ENCODE assay signal across 8 cellular contexts in the genomic region with DNA sequence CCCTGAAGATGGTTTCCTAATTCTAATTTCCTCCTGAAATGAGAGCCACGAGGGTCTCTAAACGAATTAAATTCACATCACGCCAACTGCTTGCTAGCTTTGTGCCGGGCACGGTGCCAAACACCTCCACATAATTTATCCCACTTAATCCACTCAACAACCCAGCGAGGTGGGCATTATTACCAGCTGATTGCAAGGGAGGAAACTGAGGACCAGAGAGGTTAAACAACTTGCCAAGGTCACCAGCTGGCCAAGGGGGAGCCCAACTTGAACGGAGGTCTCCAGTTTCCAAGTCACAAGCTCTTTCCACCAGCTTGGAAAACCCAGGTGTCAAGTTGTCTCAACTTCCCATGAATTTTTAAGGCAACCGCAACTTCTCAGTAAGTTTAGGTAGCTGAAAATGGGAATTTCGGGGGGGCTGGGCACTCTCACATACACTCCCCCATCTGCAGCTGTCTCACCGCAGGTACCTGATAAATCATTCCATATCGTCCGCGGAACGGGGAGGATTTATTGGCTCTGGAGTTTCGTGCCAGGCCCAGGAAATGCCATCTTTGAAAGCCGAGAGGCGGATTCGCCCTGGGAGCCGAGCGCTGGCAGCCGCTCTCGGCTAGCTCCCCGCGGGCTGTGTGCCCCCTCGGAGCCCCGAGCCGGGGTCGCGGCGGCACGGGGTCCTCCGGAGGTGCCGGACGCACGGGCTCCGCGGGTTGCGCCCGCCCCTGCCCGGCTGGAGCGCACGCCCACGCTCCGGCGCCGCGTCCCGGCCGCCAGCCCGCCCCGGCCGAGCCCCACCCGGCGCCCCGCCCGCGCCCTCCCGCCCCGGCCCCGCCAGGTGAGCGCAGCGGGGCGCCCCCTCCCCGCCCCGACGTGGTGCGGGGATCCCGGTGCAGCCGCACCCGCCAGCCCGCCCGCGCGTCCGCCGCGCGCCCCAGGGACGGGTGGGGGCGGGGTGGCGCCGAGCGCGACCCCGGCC. TPM values are rescaled to one million over a fixed set of nuclear protein-coding genes. Genes with fewer than 3 reads are reported as not detected.
A peak's percentile ranks its signal among the peaks of the same experiment; 100 is the strongest.
DNase-seq lines count a peak whose midpoint lies in the region; ATAC-seq and TF ChIP-seq lines count a peak whose summit lies in the region.

No MANE protein-coding gene starts in this region.

- peaks cover 10% of the 10 kb centered on the region for H3K4me1 Mint-ChIP-seq in activated naive CD4-positive, alpha-beta T cell treated with anti-CD3 and anti-CD28 coated beads for 36 hours (ENCODE audit: low read depth)
- peaks cover 7% of the 10 kb centered on the region for H3K4me1 Mint-ChIP-seq in activated CD4-positive, alpha-beta T cell treated with anti-CD3 and anti-CD28 coated beads for 36 hours

- no peak overlapping the region for H3K4me3 Mint-ChIP-seq in activated naive CD4-positive, alpha-beta T cell treated with anti-CD3 and anti-CD28 coated beads for 36 hours
- no peak overlapping the region for H3K4me3 Mint-ChIP-seq in activated CD4-positive, alpha-beta T cell treated with anti-CD3 and anti-CD28 coated beads for 36 hours

- no peaks in the 10 kb centered on the region for H3K36me3 ChIP-seq in HUES6 (ENCODE audit: control insufficient read depth, insufficient read depth, low read length)
- H3K36me3 ChIP-seq in left ventricle myocardium inferior: no peaks in the 10 kb centered on the region

- no peaks in the 10 kb centered on the region for H3K9me3 Mint-ChIP-seq in activated naive CD4-positive, alpha-beta T cell treated with anti-CD3 and anti-CD28 coated beads for 36 hours
- H3K9me3 Mint-ChIP-seq in activated CD4-positive, alpha-beta T cell treated with anti-CD3 and anti-CD28 coated beads for 36 hours (ENCODE audit: low read depth): no peaks in the 10 kb centered on the region

- DNase-seq in RKO (ENCODE audit: low spot score): peak; percentile 49
- no peak for DNase-seq in left ventricle myocardium inferior
- DNase-seq in dermis blood vessel endothelial cell: no peak
- DNase-seq in activated naive CD4-positive, alpha-beta T cell treated with anti-CD3 and anti-CD28 coated beads for 36 hours: no peak
- DNase-seq in activated CD4-positive, alpha-beta T cell treated with anti-CD3 and anti-CD28 coated beads for 36 hours: no peak

- TF ChIP-seq CTCF in left ventricle myocardium inferior (IDR thresholded peaks at IDR 0.05; ENCODE audit: borderline replicate concordance): no peak

- H3K27ac ChIP-seq in HUES6 (ENCODE audit: low read depth, low read length) (no peak overlapping the region), left ventricle myocardium inferior (replicated peaks) (no peak overlapping the region), skin epidermis (peak overlapping the region in 18 of 21 experiments; percentile 6 to 82 (median 68))

- ATAC-seq in HG02884 (IDR thresholded peaks at IDR 0.05; ENCODE audit: unreplicated experiment): no peak
- no peak for ATAC-seq in activated CD4-positive, alpha-beta T cell treated with anti-CD3 and anti-CD28 coated beads for 36 hours

- no peak overlapping the region for H3K9ac ChIP-seq in HUES6 (ENCODE audit: low read length)

- H3K27ac Mint-ChIP-seq in activated naive CD4-positive, alpha-beta T cell treated with anti-CD3 and anti-CD28 coated beads for 36 hours: no peak overlapping the region
- no peak overlapping the region for H3K27ac Mint-ChIP-seq in activated CD4-positive, alpha-beta T cell treated with anti-CD3 and anti-CD28 coated beads for 36 hours

- H3K4me3 ChIP-seq in HUES6 (ENCODE audit: low read depth, low read length) (peak overlapping the region; percentile 65), left ventricle myocardium inferior (peak overlapping the region; percentile 66), skin epidermis (peak overlapping the region; percentile 34 to 53 (median 40))

- H3K4me1 ChIP-seq in HUES6 (ENCODE audit: control insufficient read depth, insufficient read depth, low read length) (peaks cover 14% of the 10 kb centered on the region), left ventricle myocardium inferior (peaks cover 21% of the 10 kb centered on the region)

- H3K27me3 Mint-ChIP-seq in activated naive CD4-positive, alpha-beta T cell treated with anti-CD3 and anti-CD28 coated beads for 36 hours (ENCODE audit: low read depth): peaks cover 63% of the 10 kb centered on the region
- peaks cover 57% of the 10 kb centered on the region for H3K27me3 Mint-ChIP-seq in activated CD4-positive, alpha-beta T cell treated with anti-CD3 and anti-CD28 coated beads for 36 hours

- H3K36me3 Mint-ChIP-seq in activated naive CD4-positive, alpha-beta T cell treated with anti-CD3 and anti-CD28 coated beads for 36 hours (ENCODE audit: low read depth): no peaks in the 10 kb centered on the region
- H3K36me3 Mint-ChIP-seq in activated CD4-positive, alpha-beta T cell treated with anti-CD3 and anti-CD28 coated beads for 36 hours (ENCODE audit: low read depth): no peaks in the 10 kb centered on the region

- POLR2A ChIA-PET in activated CD4-positive, alpha-beta T cell treated with anti-CD3 and anti-CD28 coated beads for 36 hours (lab: Charles Lee): no interaction called here

- H3K9me3 ChIP-seq in HUES6 (ENCODE audit: control insufficient read depth, insufficient read depth, low read depth, low read length) (no peaks in the 10 kb centered on the region), left ventricle myocardium inferior (replicated peaks) (no peaks in the 10 kb centered on the region)

- CTCF ChIA-PET in activated naive CD4-positive, alpha-beta T cell treated with anti-CD3 and anti-CD28 coated beads for 36 hours (lab: Charles Lee): no interaction called here
- CTCF ChIA-PET in activated CD4-positive, alpha-beta T cell treated with anti-CD3 and anti-CD28 coated beads for 36 hours (lab: Charles Lee): interaction anchor here (1.2 kb wide), 1 partner anchor 28 kb away, joined by 4 read pairs; no protein-coding TSS in a partner anchor

- H3K27me3 ChIP-seq in HUES6 (ENCODE audit: control insufficient read depth, insufficient read depth, low read length) (peaks cover 84% of the 10 kb centered on the region), left ventricle myocardium inferior (ENCODE audit: low read depth) (peaks cover 68% of the 10 kb centered on the region)

- intact Hi-C loops in left ventricle myocardium inferior (cut with micrococcal nuclease): no loop called here
- intact Hi-C loops in activated naive CD4-positive, alpha-beta T cell treated with anti-CD3 and anti-CD28 coated beads for 36 hours (cut with micrococcal nuclease): no loop called here
- intact Hi-C loops in activated CD4-positive, alpha-beta T cell treated with anti-CD3 and anti-CD28 coated beads for 36 hours (cut with DNase I, micrococcal nuclease): no loop called here

RNA-seq across cellular contexts. Expression of a gene that starts 0.6 kb away (rescaled TPM):
- total RNA-seq in left ventricle myocardium inferior (27.4 TPM), dermis blood vessel endothelial cell (2.8 and 3.6 TPM in 2 replicates)
- under 1 TPM; 0.02 to 0.27 TPM for total RNA-seq in activated naive CD4-positive, alpha-beta T cell treated with anti-CD3 and anti-CD28 coated beads for 36 hours
- under 1 TPM; 0.32 to 0.46 TPM for total RNA-seq in activated CD4-positive, alpha-beta T cell treated with anti-CD3 and anti-CD28 coated beads for 36 hours

Comparison
In these comparisons a context has a peak if more than half of its experiments do, and no peak if none do; other contexts are left out.
1. H3K27ac ChIP-seq: peak in skin epidermis (18 of 21); none in HUES6 (single experiment) and left ventricle myocardium inferior (single experiment).
2. Peak in every context shown above with its lines, with median percentiles within 50 percentile points of each other: H3K4me3 ChIP-seq.